17 cellular contexts compared by ENCODE assay signal in genomic region chr9:97508852-97509251, GRCh38. TPM values are rescaled to one million over a fixed set of nuclear protein-coding genes. Genes with fewer than 3 reads are reported as not detected.
DNase-seq lines count a peak whose midpoint lies in the region; ATAC-seq and TF ChIP-seq lines count a peak whose summit lies in the region.
"Had no signal": no experiment of that assay in that cellular context is flagged by ENCODE, and none has a peak within 500 bp of the region (broad histone marks: within the 10 kb centered on the region; RNA-seq: fewer than 3 reads in every experiment).

No MANE protein-coding gene starts in this region.

- H3K27me3 ChIP-seq in vagina = no peaks in the 10 kb centered on the region

- no peaks in the 10 kb centered on the region for H3K9me3 Mint-ChIP-seq in osteocyte (ENCODE audit: unreplicated experiment)
- peaks cover 2% of the 10 kb centered on the region for H3K9me3 Mint-ChIP-seq in chondrocyte (ENCODE audit: low read depth)
- no peaks in the 10 kb centered on the region for H3K9me3 Mint-ChIP-seq in natural killer cell
- H3K9me3 Mint-ChIP-seq: CD8-positive, alpha-beta memory T cell; HFFc6 had no signal

- H3K9me3 ChIP-seq in vagina = no peaks in the 10 kb centered on the region
- H3K9me3 ChIP-seq: Caco-2 had no signal

- peak; percentile 10 for DNase-seq in activated CD8-positive, alpha-beta memory T cell treated with anti-CD3 and anti-CD28 coated beads, Interleukin-2, amount 50 U/mL, for 48 hours
- DNase-seq in activated CD8-positive, alpha-beta memory T cell treated with anti-CD3 and anti-CD28 coated beads for 24 hours = no peak
- DNase-seq in cerebellum (ENCODE audit: low spot score) = peak; percentile 59
- DNase-seq in osteocyte (ENCODE audit: extremely low spot score, unreplicated experiment) = peak; percentile 19
- DNase-seq in vagina (ENCODE audit: extremely low spot score in 2 of 2) = peak in 1 of 2 donors; percentile 49
- no peak for DNase-seq in chondrocyte (ENCODE audit: low spot score)
- DNase-seq in natural killer cell = no peak
- DNase-seq: AML-193; Caco-2; CD8-positive, alpha-beta memory T cell; DMS 273 treated with DMSO at 0.1 percent for 48 hours; HCEC 1CT; HFFc6 had no signal

- TF ChIP-seq POLR2A in vagina (IDR thresholded peaks at IDR 0.05) = no peak

- intact Hi-C loops in vagina (cut with DNase I) = loop anchor here (5.0 to 10.0 kb wide), 2 partner anchors 86 to 1713 kb away; partner anchors contain the start of genes ALG2 and SEC61B
- intact Hi-C loops in natural killer cell (cut with micrococcal nuclease) = no loop called here

- no peak overlapping the region for H3K4me3 ChIP-seq in vagina
- H3K4me3 ChIP-seq: BLaER1 had no signal

- no peaks in the 10 kb centered on the region for H3K4me1 Mint-ChIP-seq in osteocyte (ENCODE audit: unreplicated experiment)
- peaks cover 3% of the 10 kb centered on the region for H3K4me1 Mint-ChIP-seq in chondrocyte (ENCODE audit: low read depth)
- no peaks in the 10 kb centered on the region for H3K4me1 Mint-ChIP-seq in natural killer cell
- H3K4me1 Mint-ChIP-seq: CD8-positive, alpha-beta memory T cell had no signal

- no peak for ATAC-seq in natural killer cell
- ATAC-seq in GM19395 (IDR thresholded peaks at IDR 0.05; ENCODE audit: unreplicated experiment) = no peak
- ATAC-seq: HepG2 had no signal

- H3K27ac Mint-ChIP-seq in osteocyte (ENCODE audit: unreplicated experiment) = no peak overlapping the region
- H3K27ac Mint-ChIP-seq in chondrocyte (ENCODE audit: unreplicated experiment) = no peak overlapping the region
- H3K27ac Mint-ChIP-seq in natural killer cell = no peak overlapping the region
- H3K27ac Mint-ChIP-seq: CD8-positive, alpha-beta memory T cell; HFFc6 had no signal

- no peaks in the 10 kb centered on the region for H3K36me3 ChIP-seq in vagina
- H3K36me3 ChIP-seq: BLaER1 had no signal

- H3K4me3 Mint-ChIP-seq in osteocyte (ENCODE audit: unreplicated experiment) (no peak overlapping the region), chondrocyte (ENCODE audit: unreplicated experiment) (no peak overlapping the region), natural killer cell (no peak overlapping the region)
- H3K4me3 Mint-ChIP-seq: CD8-positive, alpha-beta memory T cell; HFFc6 had no signal

- TF ChIP-seq CTCF in osteocyte (IDR thresholded peaks at IDR 0.05) (no peak), vagina (IDR thresholded peaks at IDR 0.05) (no peak), chondrocyte (IDR thresholded peaks at IDR 0.05) (no peak), natural killer cell (IDR thresholded peaks at IDR 0.05) (no peak)

- peaks cover 28% of the 10 kb centered on the region for H3K27me3 Mint-ChIP-seq in osteocyte (ENCODE audit: unreplicated experiment)
- peaks cover 27% of the 10 kb centered on the region for H3K27me3 Mint-ChIP-seq in chondrocyte (ENCODE audit: low read depth)
- H3K27me3 Mint-ChIP-seq in natural killer cell (ENCODE audit: low read depth in 2 of 2) = peaks cover 0 to 13% of the 10 kb centered on the region in 2 donors

- H3K36me3 Mint-ChIP-seq in osteocyte (ENCODE audit: unreplicated experiment) = no peaks in the 10 kb centered on the region
- H3K36me3 Mint-ChIP-seq in chondrocyte (ENCODE audit: low read depth) = peaks cover 2% of the 10 kb centered on the region
- H3K36me3 Mint-ChIP-seq in natural killer cell = no peaks in the 10 kb centered on the region
- H3K36me3 Mint-ChIP-seq: CD8-positive, alpha-beta memory T cell had no signal

- H3K4me1 ChIP-seq in vagina = peaks cover 36% of the 10 kb centered on the region
- H3K4me1 ChIP-seq: BLaER1, Caco-2 had no signal

- peak overlapping the region; percentile 0 for H3K27ac ChIP-seq in vagina
- H3K27ac ChIP-seq: 22Rv1, BLaER1 had no signal

RNA-seq across cellular contexts. Expression of gene TMOD1, which starts 7.4 kb away (rescaled TPM):
- total RNA-seq in cerebellum (5.4 TPM), osteocyte (not detected in 2 replicates), vagina (21.1 TPM), chondrocyte (0.17 to 1.3 TPM (median 1.3 TPM) in 3 replicates), natural killer cell (1 to 10 TPM; 1.9 to 3.2 (median 2.0) TPM)

Comparison
In these comparisons a context has a peak if more than half of its experiments do, and no peak if none do; other contexts are left out.
1. DNase-seq: peak in activated CD8-positive, alpha-beta memory T cell treated with anti-CD3 and anti-CD28 coated beads, Interleukin-2, amount 50 U/mL, for 48 hours (single experiment), cerebellum (single experiment) and osteocyte (single experiment); none in activated CD8-positive, alpha-beta memory T cell treated with anti-CD3 and anti-CD28 coated beads for 24 hours (single experiment), chondrocyte (single experiment) and natural killer cell (single experiment).